Comparison of ENCODE assay signal across 13 cellular contexts in genomic region chr7:27186450-27187157, GRCh38. TPM values are rescaled to one million over a fixed set of nuclear protein-coding genes. Genes with fewer than 3 reads are reported as not detected.
A peak's percentile ranks its signal among the peaks of the same experiment; 100 is the strongest.
DNase-seq lines count a peak whose midpoint lies in the region; ATAC-seq and TF ChIP-seq lines count a peak whose summit lies in the region.
"Had no signal": no experiment of that assay in that cellular context is flagged by ENCODE, and none has a peak within 500 bp of the region (broad histone marks: within the 10 kb centered on the region; RNA-seq: fewer than 3 reads in every experiment).

No MANE protein-coding gene starts in this region.

- H3K4me1 ChIP-seq in colonic mucosa, result peaks cover 20% of the 10 kb centered on the region

- no peaks in the 10 kb centered on the region for H3K9me3 ChIP-seq in colonic mucosa
- H3K9me3 ChIP-seq: right atrium auricular region had no signal

- H3K27ac ChIP-seq in colonic mucosa (peak overlapping the region; percentile 94), brain microvascular endothelial cell (no peak overlapping the region)
- H3K27ac ChIP-seq: right atrium auricular region had no signal

- H3K27me3 ChIP-seq in colonic mucosa (peaks cover 5% of the 10 kb centered on the region), brain microvascular endothelial cell (replicated peaks) (peaks cover 97% of the 10 kb centered on the region)

- in situ Hi-C loops in brain microvascular endothelial cell (cut with HindIII; ENCODE audit: low pct_ligation_motif_present, low sequenced_read_pairs), result no loop called here

- peaks cover 100% of the 10 kb centered on the region for H3K27me3 Mint-ChIP-seq in activated naive CD4-positive, alpha-beta T cell treated with anti-CD3 and anti-CD28 coated beads, Interleukin-2, amount 10 ng/mL, durations not matched to agents 7 days and 5 days
- peaks cover 61 to 96% (median 78%) of the 10 kb centered on the region in 5 donors for H3K27me3 Mint-ChIP-seq in naive thymus-derived CD8-positive, alpha-beta T cell

- no peaks in the 10 kb centered on the region for H3K9me3 Mint-ChIP-seq in activated naive CD4-positive, alpha-beta T cell treated with anti-CD3 and anti-CD28 coated beads, Interleukin-2, amount 10 ng/mL, durations not matched to agents 7 days and 5 days
- H3K9me3 Mint-ChIP-seq in naive thymus-derived CD8-positive, alpha-beta T cell, result peaks cover 0 to 4% (median 0%) of the 10 kb centered on the region in 9 donors

- peak overlapping the region; percentile 10 for H3K4me3 Mint-ChIP-seq in activated naive CD4-positive, alpha-beta T cell treated with anti-CD3 and anti-CD28 coated beads, Interleukin-2, amount 10 ng/mL, durations not matched to agents 7 days and 5 days
- H3K4me3 Mint-ChIP-seq in naive thymus-derived CD8-positive, alpha-beta T cell, result peak overlapping the region in 7 of 10 donors; percentile 20 to 85 (median 79)

- no peak for ATAC-seq in naive thymus-derived CD8-positive, alpha-beta T cell
- ATAC-seq in omental fat pad (ENCODE audit: low FRiP score), result no peak
- no peak for ATAC-seq in stimulated activated naive CD8-positive, alpha-beta T cell treated with anti-CD3 and anti-CD28 coated beads, Interleukin-15, Interleukin-2, amounts not matched to agents 100 U/mL and 50 U/mL, for 24 hours

- POLR2A ChIA-PET in naive thymus-derived CD8-positive, alpha-beta T cell (lab: Charles Lee), result interaction anchor here (1.0 to 3.5 kb wide), 3 partner anchors 12 to 18 kb away, joined by 3 to 18 read pairs (median 4); no protein-coding TSS in a partner anchor

- peak overlapping the region; percentile 75 to 89 for H3K9ac ChIP-seq in colonic mucosa (ENCODE audit: low read depth in 2 of 2, low read length in 2 of 2)

- peaks cover 42% of the 10 kb centered on the region for H3K4me1 Mint-ChIP-seq in activated naive CD4-positive, alpha-beta T cell treated with anti-CD3 and anti-CD28 coated beads, Interleukin-2, amount 10 ng/mL, durations not matched to agents 7 days and 5 days
- H3K4me1 Mint-ChIP-seq in naive thymus-derived CD8-positive, alpha-beta T cell, result peaks cover 34 to 68% (median 55%) of the 10 kb centered on the region in 4 donors

- peaks cover 19% of the 10 kb centered on the region for H3K36me3 Mint-ChIP-seq in activated naive CD4-positive, alpha-beta T cell treated with anti-CD3 and anti-CD28 coated beads, Interleukin-2, amount 10 ng/mL, durations not matched to agents 7 days and 5 days
- H3K36me3 Mint-ChIP-seq in naive thymus-derived CD8-positive, alpha-beta T cell, result peaks cover 0 to 9% (median 2%) of the 10 kb centered on the region in 3 donors

- peak overlapping the region; percentile 50 for H3K4me3 ChIP-seq in colonic mucosa
- H3K4me3 ChIP-seq in brain microvascular endothelial cell (ENCODE audit: low read depth, low read length), result no peak overlapping the region
- H3K4me3 ChIP-seq: right atrium auricular region had no signal

- no peak for TF ChIP-seq CTCF in colonic mucosa (IDR thresholded peaks at IDR 0.05)
- no peak for TF ChIP-seq CTCF in omental fat pad (IDR thresholded peaks at IDR 0.05)
- no peak for TF ChIP-seq CTCF in brain microvascular endothelial cell (IDR thresholded peaks at IDR 0.05; ENCODE audit: low read depth, low read length, missing control alignments)

- no peak for DNase-seq in activated naive CD4-positive, alpha-beta T cell treated with anti-CD3 and anti-CD28 coated beads, Interleukin-2, amount 10 ng/mL, durations not matched to agents 7 days and 5 days
- DNase-seq in activated naive CD4-positive, alpha-beta T cell treated with anti-CD3 and anti-CD28 coated beads, Interleukin-2, amount 50 U/mL, for 16 hours, result no peak
- DNase-seq in colonic mucosa (no peak), omental fat pad (ENCODE audit: low spot score) (no peak), brain microvascular endothelial cell (no peak), T-helper 9 cell (no peak)
- DNase-seq in naive thymus-derived CD8-positive, alpha-beta T cell, result peak in 1 of 10 donors; percentile 3
- no peak for DNase-seq in stimulated activated naive CD8-positive, alpha-beta T cell treated with anti-CD3 and anti-CD28 coated beads, Interleukin-15, Interleukin-2, amounts not matched to agents 100 U/mL and 50 U/mL, for 24 hours
- DNase-seq: hypothalamus, NCI-H1694 treated with DMSO at 0.1 percent for 48 hours, NCI-H748 treated with DMSO at 0.1 percent for 48 hours, SHP77 treated with DMSO at 0.1 percent for 48 hours had no signal

- peak overlapping the region; percentile 28 for H3K27ac Mint-ChIP-seq in activated naive CD4-positive, alpha-beta T cell treated with anti-CD3 and anti-CD28 coated beads, Interleukin-2, amount 10 ng/mL, durations not matched to agents 7 days and 5 days
- H3K27ac Mint-ChIP-seq in naive thymus-derived CD8-positive, alpha-beta T cell, result peak overlapping the region in 1 of 10 donors; percentile 57

- intact Hi-C loops in colonic mucosa (cut with DNase I), result no loop called here

- H3K36me3 ChIP-seq in colonic mucosa (no peaks in the 10 kb centered on the region), brain microvascular endothelial cell (replicated peaks) (no peaks in the 10 kb centered on the region)
- H3K36me3 ChIP-seq: right atrium auricular region had no signal

- CTCF ChIA-PET in activated naive CD4-positive, alpha-beta T cell treated with anti-CD3 and anti-CD28 coated beads, Interleukin-2, amount 10 ng/mL, durations not matched to agents 7 days and 5 days (lab: Charles Lee), result interaction anchor here (1.2 to 2.7 kb wide), 2 partner anchors 9 to 20 kb away, joined by 3 to 11 read pairs; no protein-coding TSS in a partner anchor

RNA-seq across cellular contexts. Expression of gene HOXA11, which starts 1.6 kb away (rescaled TPM):
- total RNA-seq in colonic mucosa, result 1 to 10 TPM; 2.9 to 3.7 TPM
- not detected for total RNA-seq in naive thymus-derived CD8-positive, alpha-beta T cell
- polyA plus RNA-seq in naive thymus-derived CD8-positive, alpha-beta T cell, result not detected
- total RNA-seq in omental fat pad, result not detected
- total RNA-seq: right atrium auricular region had no signal

RNA-seq across cellular contexts. Expression of gene HOXA10, which starts 12.5 kb away (rescaled TPM):
- total RNA-seq in colonic mucosa (10 to 100 TPM; 25.4 to 26.0 TPM), omental fat pad (1 to 10 TPM in 2 of 4 donors, under 1 TPM in 2; 0.56 to 1.9 (median 1.2) TPM)
- total RNA-seq in naive thymus-derived CD8-positive, alpha-beta T cell, result not detected
- polyA plus RNA-seq in naive thymus-derived CD8-positive, alpha-beta T cell, result under 1 TPM in 1 of 3 donors, not detected in 2; 0.19 TPM
- total RNA-seq: right atrium auricular region had no signal

RNA-seq across cellular contexts. Expression of gene HOXA13, which starts 13.3 kb away (rescaled TPM):
- total RNA-seq in colonic mucosa, result 10 to 100 TPM; 22.7 to 33.8 TPM
- not detected for total RNA-seq in naive thymus-derived CD8-positive, alpha-beta T cell
- polyA plus RNA-seq in naive thymus-derived CD8-positive, alpha-beta T cell, result not detected
- total RNA-seq in omental fat pad, result not detected
- total RNA-seq: right atrium auricular region had no signal

RNA-seq across cellular contexts. Expression of gene HOXA9, which starts 21.3 kb away (rescaled TPM):
- 10 to 100 TPM; 19.5 to 22.1 TPM for total RNA-seq in colonic mucosa
- total RNA-seq in naive thymus-derived CD8-positive, alpha-beta T cell, result not detected
- under 1 TPM in 1 of 3 donors, not detected in 2; 0.16 TPM for polyA plus RNA-seq in naive thymus-derived CD8-positive, alpha-beta T cell
- 1 to 10 TPM in 2 of 4 donors, under 1 TPM in 1, not detected in 1; 0.19 to 2.4 (median 1.0) TPM for total RNA-seq in omental fat pad
- total RNA-seq: right atrium auricular region had no signal

RNA-seq across cellular contexts. Expression of gene HOXA7, which starts 30.1 kb away (rescaled TPM):
- total RNA-seq in colonic mucosa (10 to 100 TPM; 21.9 to 24.4 TPM), omental fat pad (1 to 10 TPM; 4.6 to 6.1 (median 5.3) TPM)
- total RNA-seq in naive thymus-derived CD8-positive, alpha-beta T cell, result not detected
- polyA plus RNA-seq in naive thymus-derived CD8-positive, alpha-beta T cell, result not detected
- total RNA-seq: right atrium auricular region had no signal

Comparison
In these comparisons a context has a peak if more than half of its experiments do, and no peak if none do; other contexts are left out.
1. RNA of gene HOXA10, which starts 12.5 kb away (total RNA-seq): 25.4 to 26.0 TPM in colonic mucosa; 0.56 to 1.9 TPM in omental fat pad and not detected in naive thymus-derived CD8-positive, alpha-beta T cell; every median in the first group is over 4 times any median in the second.
2. RNA of gene HOXA13, which starts 13.3 kb away (total RNA-seq): 22.7 to 33.8 TPM in colonic mucosa; not detected in naive thymus-derived CD8-positive, alpha-beta T cell and not detected in omental fat pad; every median in the first group is over 10 times any median in the second.